Comparison of ENCODE assay signal across 1 cellular context in the genomic region with DNA sequence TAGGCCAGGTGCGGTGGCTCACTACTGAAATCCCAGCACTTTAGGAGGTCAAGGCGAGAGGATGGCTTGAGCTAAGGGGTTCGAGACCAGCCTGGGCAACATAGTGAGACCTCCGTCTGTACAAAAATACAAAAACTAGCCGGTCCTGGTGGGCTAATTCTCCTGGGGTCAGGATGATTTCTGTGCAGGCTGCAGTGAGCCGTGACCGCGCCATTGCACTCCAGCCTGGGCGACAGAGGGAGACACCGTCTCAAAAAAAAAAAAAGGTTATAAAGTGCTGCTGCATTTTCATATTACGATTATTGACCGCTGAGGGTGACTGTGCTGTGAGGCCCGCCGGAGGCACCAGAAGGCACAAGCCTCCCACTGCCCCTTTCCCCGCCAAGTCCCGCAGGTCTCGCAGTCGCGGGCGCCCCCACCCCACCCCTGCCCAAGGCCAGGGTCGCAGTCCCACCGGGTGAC.
TF ChIP-seq lines count a peak whose summit lies in the region.

No MANE protein-coding gene starts in this region.

TF ChIP-seq in K562, 482 proteins besides CTCF, POLR2A, EP300 and RAD21 (continues in another document):
- TF ChIP-seq ZBTB7A (IDR thresholded peaks at IDR 0.05; ENCODE audit: borderline replicate concordance, control insufficient read depth, low read depth, low read length) (peak; percentile 94; the same call in 1 of the 2 replicates), ZNF165 (CRISPR knock-in tag; IDR thresholded peaks at IDR 0.05; ENCODE audit: borderline replicate concordance) (no peak), TRIM28 (IDR thresholded peaks at IDR 0.05) (no peak), SMAD4 (CRISPR knock-in tag; conservative IDR thresholded peaks at IDR 0.05) (peak; percentile 30; the same call in 1 of the 2 replicates), ETV6 (IDR thresholded peaks at IDR 0.05; ENCODE audit: borderline replicate concordance in 1 of 2, low read depth in 2 of 2, low read length in 1 of 2) (no peak), ETV6 (CRISPR knock-in tag; IDR thresholded peaks at IDR 0.05; ENCODE audit: borderline replicate concordance) (no peak), ZNF830 (CRISPR knock-in tag; IDR thresholded peaks at IDR 0.05) (no peak), FOS (IDR thresholded peaks at IDR 0.05; ENCODE audit: extremely low read depth, insufficient read length) (no peak), POLR2H (tag; IDR thresholded peaks at IDR 0.05; ENCODE audit: low read depth) (0 out of 2 replicates have a peak, but pooled peaks have one; percentile 38), PML (IDR thresholded peaks at IDR 0.05; ENCODE audit: low read length) (0 out of 2 replicates have a peak, but pooled peaks have one; percentile 5), TOE1 (IDR thresholded peaks at IDR 0.05; ENCODE audit: borderline replicate concordance) (no peak), TOE1 (CRISPR knock-in tag; IDR thresholded peaks at IDR 0.05; ENCODE audit: borderline replicate concordance, low read depth) (no peak), ZNF384 (IDR thresholded peaks at IDR 0.05; ENCODE audit: low read depth, low read length) (peak; percentile 68), SUPT5H (IDR thresholded peaks at IDR 0.05) (peak; percentile 68; the same call in 1 of the 2 replicates), ZNF354B (CRISPR knock-in tag; IDR thresholded peaks at IDR 0.05) (no peak), GTF2A2 (tag; IDR thresholded peaks at IDR 0.05) (no peak), HSF4 (CRISPR knock-in tag; IDR thresholded peaks at IDR 0.05; ENCODE audit: borderline replicate concordance) (no peak), BCOR (IDR thresholded peaks at IDR 0.05) (0 out of 2 replicates have a peak, but pooled peaks have one; percentile 9), DMBX1 (CRISPR knock-in tag; IDR thresholded peaks at IDR 0.05; ENCODE audit: borderline replicate concordance) (0 out of 2 replicates have a peak, but pooled peaks have one; percentile 21), ETV1 (tag; conservative IDR thresholded peaks at IDR 0.05; ENCODE audit: low read depth) (peak; percentile 66), ZFX (CRISPR knock-in tag; IDR thresholded peaks at IDR 0.05) (peak; percentile 18; the same call in 1 of the 2 replicates), KDM5B (IDR thresholded peaks at IDR 0.05; ENCODE audit: insufficient replicate concordance, low read depth, low read length) (peak; percentile 35), ZNF175 (CRISPR knock-in tag; IDR thresholded peaks at IDR 0.05; ENCODE audit: low read depth) (no peak), NR2C1 (IDR thresholded peaks at IDR 0.05) (no peak), NR2C1 (tag; IDR thresholded peaks at IDR 0.05) (peak; percentile 54), ZC3H4 (CRISPR knock-in tag; IDR thresholded peaks at IDR 0.05; ENCODE audit: borderline replicate concordance) (no peak), PHB2 (IDR thresholded peaks at IDR 0.05; ENCODE audit: low read depth) (no peak), MECOM (CRISPR knock-in tag; IDR thresholded peaks at IDR 0.05) (no peak)
- TF ChIP-seq, protein P1, sequence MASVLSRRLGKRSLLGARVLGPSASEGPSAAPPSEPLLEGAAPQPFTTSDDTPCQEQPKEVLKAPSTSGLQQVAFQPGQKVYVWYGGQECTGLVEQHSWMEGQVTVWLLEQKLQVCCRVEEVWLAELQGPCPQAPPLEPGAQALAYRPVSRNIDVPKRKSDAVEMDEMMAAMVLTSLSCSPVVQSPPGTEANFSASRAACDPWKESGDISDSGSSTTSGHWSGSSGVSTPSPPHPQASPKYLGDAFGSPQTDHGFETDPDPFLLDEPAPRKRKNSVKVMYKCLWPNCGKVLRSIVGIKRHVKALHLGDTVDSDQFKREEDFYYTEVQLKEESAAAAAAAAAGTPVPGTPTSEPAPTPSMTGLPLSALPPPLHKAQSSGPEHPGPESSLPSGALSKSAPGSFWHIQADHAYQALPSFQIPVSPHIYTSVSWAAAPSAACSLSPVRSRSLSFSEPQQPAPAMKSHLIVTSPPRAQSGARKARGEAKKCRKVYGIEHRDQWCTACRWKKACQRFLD (CRISPR knock-in tag; IDR thresholded peaks at IDR 0.05), result no peak; the same call in 1 of the 2 replicates
- TF ChIP-seq, protein P2, sequence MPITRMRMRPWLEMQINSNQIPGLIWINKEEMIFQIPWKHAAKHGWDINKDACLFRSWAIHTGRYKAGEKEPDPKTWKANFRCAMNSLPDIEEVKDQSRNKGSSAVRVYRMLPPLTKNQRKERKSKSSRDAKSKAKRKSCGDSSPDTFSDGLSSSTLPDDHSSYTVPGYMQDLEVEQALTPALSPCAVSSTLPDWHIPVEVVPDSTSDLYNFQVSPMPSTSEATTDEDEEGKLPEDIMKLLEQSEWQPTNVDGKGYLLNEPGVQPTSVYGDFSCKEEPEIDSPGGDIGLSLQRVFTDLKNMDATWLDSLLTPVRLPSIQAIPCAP (CRISPR knock-in tag; IDR thresholded peaks at IDR 0.05; ENCODE audit: borderline replicate concordance), result no peak
- TF ChIP-seq, protein P3, sequence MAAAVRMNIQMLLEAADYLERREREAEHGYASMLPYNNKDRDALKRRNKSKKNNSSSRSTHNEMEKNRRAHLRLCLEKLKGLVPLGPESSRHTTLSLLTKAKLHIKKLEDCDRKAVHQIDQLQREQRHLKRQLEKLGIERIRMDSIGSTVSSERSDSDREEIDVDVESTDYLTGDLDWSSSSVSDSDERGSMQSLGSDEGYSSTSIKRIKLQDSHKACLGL (CRISPR knock-in tag; IDR thresholded peaks at IDR 0.05; ENCODE audit: borderline replicate concordance, poor library complexity, severe bottlenecking), result no peak
- TF ChIP-seq, protein P4, sequence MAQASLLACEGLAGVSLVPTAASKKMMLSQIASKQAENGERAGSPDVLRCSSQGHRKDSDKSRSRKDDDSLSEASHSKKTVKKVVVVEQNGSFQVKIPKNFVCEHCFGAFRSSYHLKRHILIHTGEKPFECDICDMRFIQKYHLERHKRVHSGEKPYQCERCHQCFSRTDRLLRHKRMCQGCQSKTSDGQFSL (CRISPR knock-in tag; IDR thresholded peaks at IDR 0.05), result no peak
- TF ChIP-seq, protein P4 (tag; IDR thresholded peaks at IDR 0.05), result no peak
- TF ChIP-seq, protein P5, sequence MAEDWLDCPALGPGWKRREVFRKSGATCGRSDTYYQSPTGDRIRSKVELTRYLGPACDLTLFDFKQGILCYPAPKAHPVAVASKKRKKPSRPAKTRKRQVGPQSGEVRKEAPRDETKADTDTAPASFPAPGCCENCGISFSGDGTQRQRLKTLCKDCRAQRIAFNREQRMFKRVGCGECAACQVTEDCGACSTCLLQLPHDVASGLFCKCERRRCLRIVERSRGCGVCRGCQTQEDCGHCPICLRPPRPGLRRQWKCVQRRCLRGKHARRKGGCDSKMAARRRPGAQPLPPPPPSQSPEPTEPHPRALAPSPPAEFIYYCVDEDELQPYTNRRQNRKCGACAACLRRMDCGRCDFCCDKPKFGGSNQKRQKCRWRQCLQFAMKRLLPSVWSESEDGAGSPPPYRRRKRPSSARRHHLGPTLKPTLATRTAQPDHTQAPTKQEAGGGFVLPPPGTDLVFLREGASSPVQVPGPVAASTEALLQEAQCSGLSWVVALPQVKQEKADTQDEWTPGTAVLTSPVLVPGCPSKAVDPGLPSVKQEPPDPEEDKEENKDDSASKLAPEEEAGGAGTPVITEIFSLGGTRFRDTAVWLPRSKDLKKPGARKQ (CRISPR knock-in tag; IDR thresholded peaks at IDR 0.05), result no peak
- TF ChIP-seq, protein P6, sequence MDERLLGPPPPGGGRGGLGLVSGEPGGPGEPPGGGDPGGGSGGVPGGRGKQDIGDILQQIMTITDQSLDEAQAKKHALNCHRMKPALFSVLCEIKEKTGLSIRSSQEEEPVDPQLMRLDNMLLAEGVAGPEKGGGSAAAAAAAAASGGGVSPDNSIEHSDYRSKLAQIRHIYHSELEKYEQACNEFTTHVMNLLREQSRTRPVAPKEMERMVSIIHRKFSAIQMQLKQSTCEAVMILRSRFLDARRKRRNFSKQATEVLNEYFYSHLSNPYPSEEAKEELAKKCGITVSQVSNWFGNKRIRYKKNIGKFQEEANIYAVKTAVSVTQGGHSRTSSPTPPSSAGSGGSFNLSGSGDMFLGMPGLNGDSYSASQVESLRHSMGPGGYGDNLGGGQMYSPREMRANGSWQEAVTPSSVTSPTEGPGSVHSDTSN (CRISPR knock-in tag; IDR thresholded peaks at IDR 0.05; ENCODE audit: low read depth), result no peak
- TF ChIP-seq, protein P6 (tag; conservative IDR thresholded peaks at IDR 0.05; ENCODE audit: low read depth), result no peak
- TF ChIP-seq, protein P7, sequence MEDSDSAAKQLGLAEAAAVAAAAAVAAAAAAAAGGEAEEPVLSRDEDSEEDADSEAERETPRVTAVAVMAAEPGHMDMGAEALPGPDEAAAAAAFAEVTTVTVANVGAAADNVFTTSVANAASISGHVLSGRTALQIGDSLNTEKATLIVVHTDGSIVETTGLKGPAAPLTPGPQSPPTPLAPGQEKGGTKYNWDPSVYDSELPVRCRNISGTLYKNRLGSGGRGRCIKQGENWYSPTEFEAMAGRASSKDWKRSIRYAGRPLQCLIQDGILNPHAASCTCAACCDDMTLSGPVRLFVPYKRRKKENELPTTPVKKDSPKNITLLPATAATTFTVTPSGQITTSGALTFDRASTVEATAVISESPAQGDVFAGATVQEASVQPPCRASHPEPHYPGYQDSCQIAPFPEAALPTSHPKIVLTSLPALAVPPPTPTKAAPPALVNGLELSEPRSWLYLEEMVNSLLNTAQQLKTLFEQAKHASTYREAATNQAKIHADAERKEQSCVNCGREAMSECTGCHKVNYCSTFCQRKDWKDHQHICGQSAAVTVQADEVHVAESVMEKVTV (CRISPR knock-in tag; IDR thresholded peaks at IDR 0.05), result no peak
- TF ChIP-seq, protein P8, sequence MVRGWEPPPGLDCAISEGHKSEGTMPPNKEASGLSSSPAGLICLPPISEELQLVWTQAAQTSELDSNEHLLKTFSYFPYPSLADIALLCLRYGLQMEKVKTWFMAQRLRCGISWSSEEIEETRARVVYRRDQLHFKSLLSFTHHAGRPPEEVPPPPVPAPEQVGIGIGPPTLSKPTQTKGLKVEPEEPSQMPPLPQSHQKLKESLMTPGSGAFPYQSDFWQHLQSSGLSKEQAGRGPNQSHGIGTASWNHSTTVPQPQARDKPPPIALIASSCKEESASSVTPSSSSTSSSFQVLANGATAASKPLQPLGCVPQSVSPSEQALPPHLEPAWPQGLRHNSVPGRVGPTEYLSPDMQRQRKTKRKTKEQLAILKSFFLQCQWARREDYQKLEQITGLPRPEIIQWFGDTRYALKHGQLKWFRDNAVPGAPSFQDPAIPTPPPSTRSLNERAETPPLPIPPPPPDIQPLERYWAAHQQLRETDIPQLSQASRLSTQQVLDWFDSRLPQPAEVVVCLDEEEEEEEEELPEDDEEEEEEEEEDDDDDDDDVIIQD (CRISPR knock-in tag; IDR thresholded peaks at IDR 0.05), result no peak
- TF ChIP-seq, protein P9, sequence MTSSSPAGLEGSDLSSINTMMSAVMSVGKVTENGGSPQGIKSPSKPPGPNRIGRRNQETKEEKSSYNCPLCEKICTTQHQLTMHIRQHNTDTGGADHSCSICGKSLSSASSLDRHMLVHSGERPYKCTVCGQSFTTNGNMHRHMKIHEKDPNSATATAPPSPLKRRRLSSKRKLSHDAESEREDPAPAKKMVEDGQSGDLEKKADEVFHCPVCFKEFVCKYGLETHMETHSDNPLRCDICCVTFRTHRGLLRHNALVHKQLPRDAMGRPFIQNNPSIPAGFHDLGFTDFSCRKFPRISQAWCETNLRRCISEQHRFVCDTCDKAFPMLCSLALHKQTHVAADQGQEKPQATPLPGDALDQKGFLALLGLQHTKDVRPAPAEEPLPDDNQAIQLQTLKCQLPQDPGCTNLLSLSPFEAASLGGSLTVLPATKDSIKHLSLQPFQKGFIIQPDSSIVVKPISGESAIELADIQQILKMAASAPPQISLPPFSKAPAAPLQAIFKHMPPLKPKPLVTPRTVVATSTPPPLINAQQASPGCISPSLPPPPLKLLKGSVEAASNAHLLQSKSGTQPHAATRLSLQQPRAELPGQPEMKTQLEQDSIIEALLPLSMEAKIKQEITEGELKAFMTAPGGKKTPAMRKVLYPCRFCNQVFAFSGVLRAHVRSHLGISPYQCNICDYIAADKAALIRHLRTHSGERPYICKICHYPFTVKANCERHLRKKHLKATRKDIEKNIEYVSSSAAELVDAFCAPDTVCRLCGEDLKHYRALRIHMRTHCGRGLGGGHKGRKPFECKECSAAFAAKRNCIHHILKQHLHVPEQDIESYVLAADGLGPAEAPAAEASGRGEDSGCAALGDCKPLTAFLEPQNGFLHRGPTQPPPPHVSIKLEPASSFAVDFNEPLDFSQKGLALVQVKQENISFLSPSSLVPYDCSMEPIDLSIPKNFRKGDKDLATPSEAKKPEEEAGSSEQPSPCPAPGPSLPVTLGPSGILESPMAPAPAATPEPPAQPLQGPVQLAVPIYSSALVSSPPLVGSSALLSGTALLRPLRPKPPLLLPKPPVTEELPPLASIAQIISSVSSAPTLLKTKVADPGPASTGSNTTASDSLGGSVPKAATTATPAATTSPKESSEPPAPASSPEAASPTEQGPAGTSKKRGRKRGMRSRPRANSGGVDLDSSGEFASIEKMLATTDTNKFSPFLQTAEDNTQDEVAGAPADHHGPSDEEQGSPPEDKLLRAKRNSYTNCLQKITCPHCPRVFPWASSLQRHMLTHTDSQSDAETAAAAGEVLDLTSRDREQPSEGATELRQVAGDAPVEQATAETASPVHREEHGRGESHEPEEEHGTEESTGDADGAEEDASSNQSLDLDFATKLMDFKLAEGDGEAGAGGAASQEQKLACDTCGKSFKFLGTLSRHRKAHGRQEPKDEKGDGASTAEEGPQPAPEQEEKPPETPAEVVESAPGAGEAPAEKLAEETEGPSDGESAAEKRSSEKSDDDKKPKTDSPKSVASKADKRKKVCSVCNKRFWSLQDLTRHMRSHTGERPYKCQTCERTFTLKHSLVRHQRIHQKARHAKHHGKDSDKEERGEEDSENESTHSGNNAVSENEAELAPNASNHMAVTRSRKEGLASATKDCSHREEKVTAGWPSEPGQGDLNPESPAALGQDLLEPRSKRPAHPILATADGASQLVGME (CRISPR knock-in tag; IDR thresholded peaks at IDR 0.05), result no peak
- TF ChIP-seq, protein P10, sequence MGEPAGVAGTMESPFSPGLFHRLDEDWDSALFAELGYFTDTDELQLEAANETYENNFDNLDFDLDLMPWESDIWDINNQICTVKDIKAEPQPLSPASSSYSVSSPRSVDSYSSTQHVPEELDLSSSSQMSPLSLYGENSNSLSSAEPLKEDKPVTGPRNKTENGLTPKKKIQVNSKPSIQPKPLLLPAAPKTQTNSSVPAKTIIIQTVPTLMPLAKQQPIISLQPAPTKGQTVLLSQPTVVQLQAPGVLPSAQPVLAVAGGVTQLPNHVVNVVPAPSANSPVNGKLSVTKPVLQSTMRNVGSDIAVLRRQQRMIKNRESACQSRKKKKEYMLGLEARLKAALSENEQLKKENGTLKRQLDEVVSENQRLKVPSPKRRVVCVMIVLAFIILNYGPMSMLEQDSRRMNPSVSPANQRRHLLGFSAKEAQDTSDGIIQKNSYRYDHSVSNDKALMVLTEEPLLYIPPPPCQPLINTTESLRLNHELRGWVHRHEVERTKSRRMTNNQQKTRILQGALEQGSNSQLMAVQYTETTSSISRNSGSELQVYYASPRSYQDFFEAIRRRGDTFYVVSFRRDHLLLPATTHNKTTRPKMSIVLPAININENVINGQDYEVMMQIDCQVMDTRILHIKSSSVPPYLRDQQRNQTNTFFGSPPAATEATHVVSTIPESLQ (CRISPR knock-in tag; IDR thresholded peaks at IDR 0.05), result no peak
